ENCODE assay signal across 18 cellular contexts in the genomic region with DNA sequence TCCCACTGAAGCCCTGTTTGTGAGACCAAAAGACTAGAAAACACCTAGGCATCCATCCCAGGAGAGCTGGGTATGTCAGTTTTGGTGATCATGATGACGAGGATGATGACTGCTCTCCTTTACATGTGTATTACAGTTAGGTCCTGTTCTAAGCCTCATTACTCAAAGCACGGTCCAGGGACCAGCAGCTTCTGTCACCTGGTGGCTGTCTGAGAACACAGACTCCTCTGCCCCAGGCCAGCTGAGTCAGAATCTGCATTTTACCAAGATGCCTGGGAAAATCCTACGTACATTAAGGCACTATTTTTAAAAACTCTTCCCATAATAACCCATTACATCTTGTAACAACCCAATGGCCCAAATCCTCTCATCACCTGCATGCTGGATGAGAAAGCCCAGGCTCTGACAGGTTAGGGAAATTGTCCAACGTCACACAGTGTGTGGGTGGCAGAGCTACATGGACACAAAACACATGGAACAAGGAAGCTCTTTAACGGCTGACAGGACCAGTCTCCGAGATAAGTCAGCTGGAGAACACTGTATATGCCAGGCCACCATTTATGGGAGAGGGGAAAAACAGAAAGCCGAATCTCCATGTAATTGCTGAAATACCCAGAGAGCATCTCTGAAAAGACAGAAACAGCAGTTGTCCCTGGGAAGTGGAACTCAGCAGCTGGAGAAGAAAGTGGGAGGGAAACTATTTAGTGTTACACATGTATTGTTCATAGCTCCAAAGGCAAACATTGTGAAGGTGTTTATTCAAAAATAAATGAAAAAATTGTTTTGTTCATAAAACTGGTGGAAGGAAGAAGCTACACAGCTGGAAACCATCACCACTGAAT.
DNase-seq lines count a peak whose midpoint lies in the region; ATAC-seq and TF ChIP-seq lines count a peak whose summit lies in the region.
"Had no signal": no experiment of that assay in that cellular context is flagged by ENCODE, and none has a peak within 500 bp of the region (broad histone marks: within the 10 kb centered on the region; RNA-seq: fewer than 3 reads in every experiment).

No MANE protein-coding gene starts in this region.

- H4K20me1 ChIP-seq in OCI-LY3 (ENCODE audit: insufficient read depth, low read length) = no peaks in the 10 kb centered on the region

- H3K9me3 ChIP-seq in cardiac muscle cell (ENCODE audit: low read depth) (no peaks in the 10 kb centered on the region), OCI-LY3 (ENCODE audit: insufficient read depth, low read length) (no peaks in the 10 kb centered on the region)

- DNase-seq in cardiac muscle cell (ENCODE audit: low read depth in 1 of 2, low spot score in 1 of 2) (peak in 1 of 2 donors; percentile 37), cardiac septum (ENCODE audit: low spot score) (no peak), islet precursor cell (peak; percentile 85), EL (no peak), NCI-H446 treated with DMSO at 0.1 percent for 48 hours (lab: John Stamatoyannopoulos, UW) (no peak)
- DNase-seq: C1 segment of cervical spinal cord, DMS79 treated with DMSO at 0.1 percent for 48 hours, GDM1, IMR-90, NCI-H1417 treated with DMSO at 0.1 percent for 48 hours, NCI-H2029, NCI-H510A, NCI-H82, SHP77 treated with DMSO at 0.1 percent for 48 hours had no signal

- no peaks in the 10 kb centered on the region for H3K79me2 ChIP-seq in OCI-LY3 (ENCODE audit: low read length)

- TF ChIP-seq CTCF in cardiac muscle cell (IDR thresholded peaks at IDR 0.05; ENCODE audit: low read depth, low read length) = no peak
- TF ChIP-seq CTCF in OCI-LY3 (IDR thresholded peaks at IDR 0.05; ENCODE audit: low read depth, low read length) = no peak

- H3K27me3 ChIP-seq in cardiac muscle cell = no peaks in the 10 kb centered on the region
- H3K27me3 ChIP-seq in OCI-LY3 (ENCODE audit: low read depth, low read length) = peaks cover 38% of the 10 kb centered on the region

- H3K4me2 ChIP-seq in OCI-LY3 (ENCODE audit: low read length) = peak overlapping the region; percentile 6; the same call in 1 of the 2 replicates
- H3K4me2 ChIP-seq: GM23338 had no signal

- intact Hi-C loops in cardiac septum (cut with DNase I) = no loop called here

- H3K4me1 ChIP-seq in cardiac muscle cell (ENCODE audit: low read depth) (peaks cover 28% of the 10 kb centered on the region), OCI-LY3 (ENCODE audit: low read length) (no peaks in the 10 kb centered on the region)

- H3K27ac ChIP-seq in cardiac muscle cell (peak overlapping the region; percentile 65), OCI-LY3 (ENCODE audit: low read length) (no peak overlapping the region)

- H3K9ac ChIP-seq in OCI-LY3 (ENCODE audit: low read length) = no peak overlapping the region

- H3K4me3 ChIP-seq in cardiac muscle cell (no peak overlapping the region), OCI-LY3 (ENCODE audit: low read length) (no peak overlapping the region)
- H3K4me3 ChIP-seq: GM23338 had no signal

- no peak overlapping the region for H2AFZ ChIP-seq in OCI-LY3 (ENCODE audit: low read depth, low read length)
- H2AFZ ChIP-seq: GM23338 had no signal

- no peak for ATAC-seq in GM21717 (IDR thresholded peaks at IDR 0.05; ENCODE audit: unreplicated experiment)
- ATAC-seq: GM23338, Panc1 had no signal

- H3K36me3 ChIP-seq in cardiac muscle cell (peaks cover 4% of the 10 kb centered on the region), OCI-LY3 (replicated peaks; ENCODE audit: low read depth, low read length) (no peaks in the 10 kb centered on the region)
